ENCODE assay signal across 8 cellular contexts in genomic region chr21:31557956-31558838, GRCh38.
DNase-seq lines count a peak whose midpoint lies in the region; ATAC-seq, FAIRE-seq and TF ChIP-seq lines count a peak whose summit lies in the region.

No MANE protein-coding gene starts in this region.

- H3K4me1 ChIP-seq in CD8-positive, alpha-beta T cell (ENCODE audit: insufficient read depth, low read length), result peaks cover 15% of the 10 kb centered on the region
- H3K4me1 ChIP-seq in SJSA1 (replicated peaks), result peaks cover 30% of the 10 kb centered on the region
- peaks cover 0 to 3% of the 10 kb centered on the region in 2 donors for H3K4me1 ChIP-seq in ascending aorta
- no peaks in the 10 kb centered on the region for H3K4me1 ChIP-seq in small intestine (ENCODE audit: control insufficient read depth in 2 of 2, insufficient read depth in 1 of 2, low read depth in 1 of 2, low read length in 1 of 2)

- H3K27ac Mint-ChIP-seq in CD8-positive, alpha-beta T cell, result no peak overlapping the region

- peaks cover 8% of the 10 kb centered on the region for H3K27me3 Mint-ChIP-seq in CD8-positive, alpha-beta T cell (ENCODE audit: low read depth)

- peak overlapping the region; percentile 51 for H3K4me3 ChIP-seq in CD8-positive, alpha-beta T cell (ENCODE audit: low read depth, low read length)
- H3K4me3 ChIP-seq in SJSA1 (peak overlapping the region; percentile 82), ascending aorta (peak overlapping the region; percentile 50 to 64), small intestine (ENCODE audit: low read depth in 1 of 2, low read length in 2 of 2) (peak overlapping the region in 1 of 2 donors; percentile 56)

- DNase-seq in CD8-positive, alpha-beta T cell, result peak in 6 of 7 experiments; percentile 11 to 53 (median 42)
- DNase-seq in SJSA1 (ENCODE audit: low read depth in 1 of 2, low spot score in 2 of 2) (peak in 1 of 2 experiments; percentile 48), ascending aorta (ENCODE audit: low spot score in 2 of 2) (no peak), iris pigment epithelial cell (ENCODE audit: low read depth) (peak; percentile 26), small intestine (no peak), GM19238 (ENCODE audit: insufficient read length, low spot score) (no peak)
- DNase-seq in stimulated activated CD4-positive, alpha-beta T cell treated with anti-CD3 and anti-CD28 coated beads, Interleukin-12 subunit alpha, Interleukin-12 subunit beta, amount 100 ng/mL, for 24 hours (ENCODE audit: low read depth in 2 of 2), result peak; percentile 1 to 20

- H3K9me3 ChIP-seq in CD8-positive, alpha-beta T cell (ENCODE audit: low read length), result no peaks in the 10 kb centered on the region
- H3K9me3 ChIP-seq in SJSA1 (replicated peaks) (no peaks in the 10 kb centered on the region), ascending aorta (no peaks in the 10 kb centered on the region), small intestine (ENCODE audit: control insufficient read depth, low read depth) (no peaks in the 10 kb centered on the region)

- peaks cover 3% of the 10 kb centered on the region for H3K36me3 Mint-ChIP-seq in CD8-positive, alpha-beta T cell

- TF ChIP-seq CTCF in CD8-positive, alpha-beta T cell (IDR thresholded peaks at IDR 0.05), result no peak
- no peak for TF ChIP-seq CTCF in ascending aorta (IDR thresholded peaks at IDR 0.05)

- intact Hi-C loops in CD8-positive, alpha-beta T cell (cut with DNase I, micrococcal nuclease), result loop anchor here (2.0 to 10.0 kb wide), 6 partner anchors 53 to 377 kb away; partner anchors contain the start of genes SCAF4 (in 2 of the 2) and TIAM1 (in 1 of the 2)
- intact Hi-C loops in ascending aorta (cut with DNase I), result no loop called here

- WGBS in small intestine, 3 donors, result 1% methylated on average over 44 to 98 of the region's 98 CpGs

- H3K27ac ChIP-seq in CD8-positive, alpha-beta T cell (ENCODE audit: low read depth, low read length), result no peak overlapping the region
- no peak overlapping the region for H3K27ac ChIP-seq in SJSA1
- H3K27ac ChIP-seq in ascending aorta, result no peak overlapping the region
- H3K27ac ChIP-seq in small intestine (ENCODE audit: low read depth in 1 of 2, low read length in 1 of 2), result no peak overlapping the region

- no peak for FAIRE-seq in small intestine (lab: Jason Lieb, UNC)

- peak overlapping the region; percentile 85 for H3K4me3 Mint-ChIP-seq in CD8-positive, alpha-beta T cell

- H3K9me3 Mint-ChIP-seq in CD8-positive, alpha-beta T cell, result no peaks in the 10 kb centered on the region

- H3K4me1 Mint-ChIP-seq in CD8-positive, alpha-beta T cell (ENCODE audit: low read depth), result peaks cover 27% of the 10 kb centered on the region

- H3K36me3 ChIP-seq in CD8-positive, alpha-beta T cell (ENCODE audit: insufficient read depth, low read length), result no peaks in the 10 kb centered on the region
- no peaks in the 10 kb centered on the region for H3K36me3 ChIP-seq in SJSA1
- no peaks in the 10 kb centered on the region for H3K36me3 ChIP-seq in ascending aorta
- no peaks in the 10 kb centered on the region for H3K36me3 ChIP-seq in small intestine (ENCODE audit: control insufficient read depth in 2 of 2, insufficient read depth in 2 of 2, low read length in 2 of 2)

- CTCF ChIA-PET in CD8-positive, alpha-beta T cell (lab: Charles Lee), result interaction anchor here (0.9 to 3.1 kb wide), 7 partner anchors 22 to 356 kb away, joined by 3 to 25 read pairs (median 4); no protein-coding TSS in a partner anchor

- POLR2A ChIA-PET in CD8-positive, alpha-beta T cell (lab: Charles Lee), result interaction anchor here (0.6 to 2.5 kb wide), 12 partner anchors 11 to 382 kb away, joined by 3 to 11 read pairs (median 4); no protein-coding TSS in a partner anchor

- no peaks in the 10 kb centered on the region for H3K27me3 ChIP-seq in CD8-positive, alpha-beta T cell (ENCODE audit: insufficient read depth, low read length)
- H3K27me3 ChIP-seq in SJSA1 (replicated peaks), result peaks cover 14% of the 10 kb centered on the region
- no peaks in the 10 kb centered on the region for H3K27me3 ChIP-seq in ascending aorta
- peaks cover 6 to 11% of the 10 kb centered on the region in 2 donors for H3K27me3 ChIP-seq in small intestine (ENCODE audit: control insufficient read depth in 2 of 2, insufficient read depth in 2 of 2, low read length in 2 of 2)

- ATAC-seq in CD8-positive, alpha-beta T cell, result peak; percentile 7
- peak; percentile 1 for ATAC-seq in HG02938 (IDR thresholded peaks at IDR 0.05; ENCODE audit: unreplicated experiment)

Comparison
In these comparisons a context has a peak if more than half of its experiments do, and no peak if none do; other contexts are left out.
1. DNase-seq: peak in CD8-positive, alpha-beta T cell (6 of 7), iris pigment epithelial cell (single experiment) and stimulated activated CD4-positive, alpha-beta T cell treated with anti-CD3 and anti-CD28 coated beads, Interleukin-12 subunit alpha, Interleukin-12 subunit beta, amount 100 ng/mL, for 24 hours (2 of 2); none in ascending aorta (0 of 2), small intestine (single experiment) and GM19238 (single experiment).